ENCODE assay signal across 21 cellular contexts in the genomic region with DNA sequence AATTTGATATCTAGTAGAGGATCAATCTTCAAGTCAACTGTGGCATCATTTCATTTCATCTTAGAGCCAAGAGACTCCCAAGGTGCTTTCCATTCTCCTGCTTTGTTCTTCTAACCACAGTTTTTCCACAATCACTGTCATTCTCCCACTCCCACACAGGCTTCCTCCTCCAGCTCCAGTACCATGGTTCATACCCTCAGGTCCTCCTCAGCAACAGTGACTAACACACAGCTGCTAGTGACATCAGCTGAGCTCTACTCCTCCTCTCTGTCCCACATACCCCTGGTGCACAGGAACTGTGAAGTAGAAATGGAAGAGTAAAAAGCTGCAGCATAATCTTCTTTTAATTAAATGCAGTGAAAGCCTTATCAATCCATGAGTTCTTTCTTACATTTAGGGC.
DNase-seq lines count a peak whose midpoint lies in the region; ATAC-seq, FAIRE-seq and TF ChIP-seq lines count a peak whose summit lies in the region.
"Had no signal": no experiment of that assay in that cellular context is flagged by ENCODE, and none has a peak within 500 bp of the region (broad histone marks: within the 10 kb centered on the region; RNA-seq: fewer than 3 reads in every experiment).

No MANE protein-coding gene starts in this region.

- no peaks in the 10 kb centered on the region for H3K79me1 ChIP-seq in H1 (ENCODE audit: low read depth, low read length)
- H3K79me1 ChIP-seq in mesendoderm (ENCODE audit: low read length), result no peaks in the 10 kb centered on the region

- H3K9me3 ChIP-seq in PC-3 (ENCODE audit: low read length) (no peaks in the 10 kb centered on the region), H1 (ENCODE audit: insufficient read depth in 2 of 2, low read depth in 1 of 2, low read length in 1 of 2) (no peaks in the 10 kb centered on the region)
- H3K9me3 ChIP-seq: A549, SJCRH30, tibial artery had no signal

- H4K91ac ChIP-seq in H1 (replicated peaks; ENCODE audit: insufficient read length, low read length), result peak overlapping the region; percentile 11

- H3K23me2 ChIP-seq in H1 (ENCODE audit: low read depth, low read length), result no peaks in the 10 kb centered on the region

- FAIRE-seq in H1 (lab: Jason Lieb, UNC), result no peak
- FAIRE-seq: A549, keratinocyte had no signal

- H3K4me2 ChIP-seq in PC-3 (ENCODE audit: low read length), result no peak overlapping the region
- H3K4me2 ChIP-seq in H1 (ENCODE audit: insufficient read depth in 1 of 2, low read depth in 2 of 2, low read length in 2 of 2), result no peak overlapping the region
- no peak overlapping the region for H3K4me2 ChIP-seq in mesendoderm (ENCODE audit: low read length)
- H3K4me2 ChIP-seq: A549 had no signal

- H3K27ac ChIP-seq in PC-3 (ENCODE audit: low read length) (no peak overlapping the region), H1 (ENCODE audit: low read depth, low read length) (no peak overlapping the region), mesendoderm (ENCODE audit: low read depth, low read length) (no peak overlapping the region)
- H3K27ac ChIP-seq: A549, SJCRH30, tibial artery had no signal

- H3K36me3 ChIP-seq in PC-3 (ENCODE audit: low read depth, low read length), result no peaks in the 10 kb centered on the region
- no peaks in the 10 kb centered on the region for H3K36me3 ChIP-seq in H1 (ENCODE audit: control insufficient read depth in 2 of 4, insufficient read depth in 4 of 4, low read length in 3 of 4)
- no peaks in the 10 kb centered on the region for H3K36me3 ChIP-seq in mesendoderm (ENCODE audit: control insufficient read depth, insufficient read depth, low read length)
- H3K36me3 ChIP-seq: SJCRH30, tibial artery had no signal

- TF ChIP-seq EP300 in H1 (IDR thresholded peaks at IDR 0.05; ENCODE audit: borderline replicate concordance in 1 of 2, low read depth in 2 of 2, low read length in 2 of 2), result no peak

- no peak overlapping the region for H3K23ac ChIP-seq in H1 (ENCODE audit: insufficient read length)
- H3K23ac ChIP-seq in mesendoderm (ENCODE audit: low read length), result no peak overlapping the region

- H4K5ac ChIP-seq in H1 (ENCODE audit: insufficient read length, low read depth, low read length) (no peak overlapping the region), mesendoderm (ENCODE audit: low read length) (no peak overlapping the region)

- intact Hi-C loops in PC-3 (cut with micrococcal nuclease), result no loop called here
- intact Hi-C loops in posterior cingulate gyrus (cut with DNase I), result no loop called here

- TF ChIP-seq CTCF in PC-3 (conservative IDR thresholded peaks at IDR 0.05; ENCODE audit: low read depth, low read length) (no peak), H1 (IDR thresholded peaks at IDR 0.05; ENCODE audit: control extremely low read depth in 1 of 3, insufficient read depth in 1 of 3, low read depth in 1 of 3, low read length in 3 of 3) (no peak)

- peak overlapping the region; percentile 88; the same call in 1 of the 2 replicates for H2BK15ac ChIP-seq in H1 (ENCODE audit: low read length)
- no peak overlapping the region for H2BK15ac ChIP-seq in mesendoderm (replicated peaks; ENCODE audit: low read depth)

- H3K4me1 ChIP-seq in PC-3 (ENCODE audit: insufficient read depth, low read length), result peaks cover 4% of the 10 kb centered on the region; the same call in 1 of the 2 replicates
- 0 out of 7 replicates have a peak, but pooled peaks cover 0 to 2% (median 0%) of the 10 kb centered on the region in 4 experiments for H3K4me1 ChIP-seq in H1 (replicated peaks in 1 of 4; ENCODE audit: control insufficient read depth in 3 of 4, insufficient read depth in 4 of 4, low read length in 3 of 4)
- H3K4me1 ChIP-seq in mesendoderm (ENCODE audit: control insufficient read depth, low read depth, low read length), result no peaks in the 10 kb centered on the region
- H3K4me1 ChIP-seq: A549, SJCRH30, tibial artery had no signal

- no peaks in the 10 kb centered on the region for H4K20me1 ChIP-seq in PC-3 (ENCODE audit: low read length)
- H4K20me1 ChIP-seq in H1 (replicated peaks in 1 of 2; ENCODE audit: control insufficient read depth in 1 of 2, insufficient read depth in 2 of 2, low read length in 2 of 2), result no peaks in the 10 kb centered on the region

- H3K18ac ChIP-seq in H1 (ENCODE audit: extremely low read depth, low read length) (no peak overlapping the region), mesendoderm (ENCODE audit: low read length) (no peak overlapping the region)

- DNase-seq in Daoy (ENCODE audit: low read depth) (peak; percentile 28), PC-3 (peak; percentile 28), H1 (ENCODE audit: low read depth in 1 of 2, low spot score in 2 of 2) (no peak), mesendoderm (peak; percentile 29), posterior cingulate gyrus (no peak), NAMALWA (ENCODE audit: low spot score) (no peak), D341Med (ENCODE audit: low spot score) (no peak)
- no peak for DNase-seq in stimulated activated CD4-positive, alpha-beta T cell treated with anti-CD3 and anti-CD28 coated beads, Interleukin-4, amount 100 ng/mL, for 1 hour
- DNase-seq: activated naive CD4-positive, alpha-beta T cell treated with anti-CD3 and anti-CD28 coated beads, Interleukin-2, amount 50 U/mL, for 16 hours; activated T-cell treated with anti-CD3 and anti-CD28 coated beads, Interleukin-2, amount 50 U/mL, for 48 hours; DMS153; hippocampal formation; MV-4-11; NCI-H2081; NCI-H526; retina; tibial artery had no signal

- H3K9ac ChIP-seq in PC-3 (ENCODE audit: low read length), result no peak overlapping the region
- no peak overlapping the region for H3K9ac ChIP-seq in H1 (replicated peaks in 1 of 4; ENCODE audit: extremely low read depth in 1 of 4, low read depth in 3 of 4, low read length in 3 of 4)
- H3K9ac ChIP-seq in mesendoderm (ENCODE audit: low read length), result no peak overlapping the region

- H3K9me2 ChIP-seq in PC-3 (replicated peaks; ENCODE audit: low read length), result 0 out of 2 replicates have a peak, but pooled peaks cover 2% of the 10 kb centered on the region

- H2BK120ac ChIP-seq in H1 (replicated peaks; ENCODE audit: low read depth, low read length), result peak overlapping the region; percentile 29
- no peak overlapping the region for H2BK120ac ChIP-seq in mesendoderm (ENCODE audit: low read depth, low read length)

- CTCF ChIA-PET in PC-3 (lab: Charles Lee), result no interaction called here
- CTCF ChIA-PET in H1 (lab: Charles Lee; ENCODE audit: partially characterized antibody), result no interaction called here

- H4K8ac ChIP-seq in H1 (ENCODE audit: extremely low read depth, insufficient read depth, low read length) (no peak overlapping the region), mesendoderm (ENCODE audit: low read depth, low read length) (no peak overlapping the region)

- H2AFZ ChIP-seq in PC-3 (ENCODE audit: low read length) (no peak overlapping the region), H1 (ENCODE audit: low read length) (no peak overlapping the region)

- TF ChIP-seq POLR2A in H1 (IDR thresholded peaks at IDR 0.05; ENCODE audit: control extremely low read depth in 1 of 2, low read depth in 2 of 2, low read length in 2 of 2), result no peak

- H2BK5ac ChIP-seq in H1 (ENCODE audit: low read depth, low read length), result no peak overlapping the region
- H2BK5ac ChIP-seq in mesendoderm (ENCODE audit: low read length), result no peak overlapping the region

- no peak for TF ChIP-seq RAD21 in H1 (IDR thresholded peaks at IDR 0.05 in 1 of 2, conservative IDR thresholded peaks at IDR 0.05 in 1 of 2; ENCODE audit: low read depth in 2 of 2, low read length in 2 of 2)

- 0 out of 2 replicates have a peak, but pooled peaks have one; percentile 38 for ATAC-seq in PC-3
- ATAC-seq: A549; stimulated activated memory B cell treated with anti-CD40 and anti-IgM and Interleukin-4, amounts not matched to agents 10 μg/mL and 1 μg/mL and 100 μg/mL, for 72 hours had no signal

- POLR2A ChIA-PET in PC-3 (lab: Charles Lee; ENCODE audit: unreplicated experiment), result no interaction called here
- POLR2A ChIA-PET in H1 (lab: Charles Lee; ENCODE audit: partially characterized antibody), result no interaction called here

- H3K4ac ChIP-seq in H1 (replicated peaks; ENCODE audit: insufficient read length, low read depth, low read length) (no peak overlapping the region), mesendoderm (ENCODE audit: low read depth, low read length) (no peak overlapping the region)

- no peak overlapping the region for H3K56ac ChIP-seq in H1 (replicated peaks; ENCODE audit: insufficient read length, low read depth, low read length)
- no peak overlapping the region for H3K56ac ChIP-seq in mesendoderm (ENCODE audit: low read length)

- H3K4me3 ChIP-seq in PC-3 (ENCODE audit: low read length) (no peak overlapping the region), H1 (ENCODE audit: extremely low read depth in 1 of 4, insufficient read depth in 2 of 4, low read depth in 3 of 4, low read length in 4 of 4) (no peak overlapping the region), mesendoderm (ENCODE audit: low read length) (no peak overlapping the region)
- H3K4me3 ChIP-seq: A549, SJCRH30, tibial artery had no signal

- no TSS peak for BruUV-seq in PC-3 (replicated peaks; lab: Mats Ljungman, UMichigan)

- no peaks in the 10 kb centered on the region for H3K79me2 ChIP-seq in PC-3 (ENCODE audit: low read length)
- no peaks in the 10 kb centered on the region for H3K79me2 ChIP-seq in H1 (ENCODE audit: control insufficient read depth in 1 of 2, insufficient read depth in 2 of 2, low read length in 2 of 2)
- H3K79me2 ChIP-seq in mesendoderm (ENCODE audit: control insufficient read depth, insufficient read depth, low read length), result no peaks in the 10 kb centered on the region

- H3F3A ChIP-seq in PC-3 (ENCODE audit: low read length, unreplicated experiment), result no peaks in the 10 kb centered on the region

- 0 out of 2 replicates have a peak overlapping the region, but pooled peaks have one; percentile 22 for H2BK12ac ChIP-seq in H1 (ENCODE audit: low read depth, low read length)

- no peak overlapping the region for H2AK5ac ChIP-seq in H1 (ENCODE audit: low read depth, low read length)
- no peak overlapping the region for H2AK5ac ChIP-seq in mesendoderm (ENCODE audit: low read length)

- H3K14ac ChIP-seq in H1 (ENCODE audit: insufficient read length), result no peak overlapping the region

- H3K27me3 ChIP-seq in PC-3 (ENCODE audit: low read length), result no peaks in the 10 kb centered on the region
- H3K27me3 ChIP-seq in H1 (replicated peaks in 1 of 4; ENCODE audit: control insufficient read depth in 3 of 4, extremely low read depth in 1 of 4, insufficient read depth in 3 of 4, low read length in 3 of 4), result no peaks in the 10 kb centered on the region
- H3K27me3 ChIP-seq in mesendoderm (ENCODE audit: insufficient read depth, low read length, poor library complexity), result no peaks in the 10 kb centered on the region
- H3K27me3 ChIP-seq: tibial artery had no signal

- no peak overlapping the region for H2BK20ac ChIP-seq in H1 (ENCODE audit: low read length)

TF ChIP-seq in H1, 55 proteins besides CTCF, POLR2A, EP300 and RAD21:
- no peak for TF ChIP-seq CBX8 (IDR thresholded peaks at IDR 0.05; ENCODE audit: borderline replicate concordance, low read depth, low read length)
TF ChIP-seq in H1: peak in this region for 0.

Comparison
In these comparisons a context has a peak if more than half of its experiments do, and no peak if none do; other contexts are left out.
1. DNase-seq: peak in Daoy (single experiment), PC-3 (single experiment) and mesendoderm (single experiment); none in H1 (0 of 2), posterior cingulate gyrus (0 of 10), stimulated activated CD4-positive, alpha-beta T cell treated with anti-CD3 and anti-CD28 coated beads, Interleukin-4, amount 100 ng/mL, for 1 hour (single experiment), NAMALWA (single experiment) and D341Med (single experiment).